8 cellular contexts compared by ENCODE assay signal in the genomic region with DNA sequence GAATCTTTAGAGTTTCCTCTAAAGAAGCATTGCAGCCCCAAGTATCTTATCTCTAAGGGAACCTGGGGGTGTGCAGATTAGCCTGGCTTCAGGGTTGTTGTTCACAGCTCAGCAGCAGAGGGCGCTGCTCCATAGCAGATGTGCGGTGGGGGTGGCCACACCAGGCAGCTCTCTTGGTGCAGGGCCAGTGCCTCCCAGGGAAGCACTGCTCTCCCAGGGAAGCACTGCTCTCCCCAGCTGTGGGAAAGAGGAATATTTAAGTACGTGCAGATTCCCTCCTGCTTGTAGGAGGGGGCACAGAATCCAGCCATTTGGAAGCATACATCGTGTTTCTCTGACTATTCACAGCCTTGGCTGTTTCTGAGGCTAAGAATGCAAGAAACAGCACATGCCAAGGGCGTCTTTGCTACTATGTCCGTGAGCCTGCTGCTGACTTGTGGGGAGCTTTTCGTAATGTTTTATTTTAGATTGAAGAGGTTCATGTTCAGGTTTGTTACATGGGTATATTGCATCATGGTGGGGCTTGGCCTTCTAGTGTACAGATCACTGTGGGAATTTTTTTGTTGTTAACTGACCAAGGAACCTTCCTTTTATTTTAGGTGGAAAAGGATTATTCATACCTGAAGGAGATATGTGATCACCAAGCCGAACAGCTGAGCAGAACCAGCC.
DNase-seq lines count a peak whose midpoint lies in the region; ATAC-seq, FAIRE-seq and TF ChIP-seq lines count a peak whose summit lies in the region.

No MANE protein-coding gene starts in this region.

- H3F3A ChIP-seq in neural progenitor cell (ENCODE audit: low read depth), result no peaks in the 10 kb centered on the region

- H3K4me1 ChIP-seq in KMS-11 (ENCODE audit: low read depth, poor library complexity, severe bottlenecking) (peaks cover 17% of the 10 kb centered on the region), neural progenitor cell (no peaks in the 10 kb centered on the region)

- H3K9ac ChIP-seq in KMS-11, result no peak overlapping the region
- no peak overlapping the region for H3K9ac ChIP-seq in neural progenitor cell

- ATAC-seq in stimulated activated naive CD8-positive, alpha-beta T cell treated with anti-CD3 and anti-CD28 coated beads, Interleukin-15, amount 100 ng/mL, for 72 hours, result peak; percentile 98
- ATAC-seq in GM18505 (IDR thresholded peaks at IDR 0.05; ENCODE audit: unreplicated experiment), result no peak

- H3K27me3 ChIP-seq in KMS-11 (ENCODE audit: insufficient read depth, low read depth) (no peaks in the 10 kb centered on the region), neural progenitor cell (no peaks in the 10 kb centered on the region)

- peaks cover 2% of the 10 kb centered on the region for H3K27me3 Mint-ChIP-seq in activated T-helper 1 cell treated with anti-CD3 and anti-CD28 coated beads, Interleukin-12 subunit alpha, Interleukin-12 subunit beta, Interleukin-2, Interleukin-4 antibody, amounts not matched to agents 30 ng/mL and 10 ng/mL and 1 ng/mL, durations not matched to agents 14 hours and 24 hours and 36 hours (ENCODE audit: insufficient read depth)
- H3K27me3 Mint-ChIP-seq in neural progenitor cell (ENCODE audit: insufficient read depth, low read depth), result peaks cover 7% of the 10 kb centered on the region
- no peaks in the 10 kb centered on the region for H3K27me3 Mint-ChIP-seq in stimulated activated naive CD8-positive, alpha-beta T cell treated with anti-CD3 and anti-CD28 coated beads, Interleukin-15, amount 100 ng/mL, for 72 hours

- H3K9me3 ChIP-seq in neural progenitor cell (ENCODE audit: low read depth), result no peaks in the 10 kb centered on the region

- H3K27ac ChIP-seq in KMS-11 (no peak overlapping the region), neural progenitor cell (no peak overlapping the region)

- DNase-seq in GM12892 (ENCODE audit: insufficient read length) (peak; percentile 35), RPMI8226 (peak; percentile 51), fibroblast of the aortic adventitia (ENCODE audit: low read depth) (peak; percentile 84), neural progenitor cell (ENCODE audit: low spot score) (peak; percentile 87)
- peak; percentile 74 for DNase-seq in activated T-helper 1 cell treated with anti-CD3 and anti-CD28 coated beads, Interleukin-12 subunit alpha, Interleukin-12 subunit beta, Interleukin-2, Interleukin-4 antibody, amounts not matched to agents 30 ng/mL and 10 ng/mL and 1 ng/mL, durations not matched to agents 14 hours and 24 hours and 36 hours (ENCODE audit: low spot score)
- DNase-seq in stimulated activated naive CD8-positive, alpha-beta T cell treated with anti-CD3 and anti-CD28 coated beads, Interleukin-15, amount 100 ng/mL, for 72 hours, result peak; percentile 77 to 80

- TF ChIP-seq CTCF in KMS-11 (conservative IDR thresholded peaks at IDR 0.05; ENCODE audit: low read depth, low read length) (peak; percentile 90), fibroblast of the aortic adventitia (IDR thresholded peaks at IDR 0.05; ENCODE audit: insufficient read depth, low read length) (peak; percentile 87), neural progenitor cell (IDR thresholded peaks at IDR 0.05) (peak; percentile 95)

- no peaks in the 10 kb centered on the region for H3K36me3 Mint-ChIP-seq in activated T-helper 1 cell treated with anti-CD3 and anti-CD28 coated beads, Interleukin-12 subunit alpha, Interleukin-12 subunit beta, Interleukin-2, Interleukin-4 antibody, amounts not matched to agents 30 ng/mL and 10 ng/mL and 1 ng/mL, durations not matched to agents 14 hours and 24 hours and 36 hours (ENCODE audit: low read depth)
- peaks cover 36% of the 10 kb centered on the region for H3K36me3 Mint-ChIP-seq in neural progenitor cell

- H4K20me1 ChIP-seq in KMS-11 (ENCODE audit: insufficient read depth) (no peaks in the 10 kb centered on the region), neural progenitor cell (ENCODE audit: low read depth) (no peaks in the 10 kb centered on the region)

- no peak overlapping the region; the same call in 1 of the 2 replicates for H3K4me2 ChIP-seq in KMS-11
- H3K4me2 ChIP-seq in neural progenitor cell, result no peak overlapping the region

- H3K4me3 ChIP-seq in KMS-11 (IDR thresholded peaks at IDR 0.05; ENCODE audit: insufficient read depth, low read depth, low read length) (no peak overlapping the region), fibroblast of the aortic adventitia (ENCODE audit: low read depth, low read length) (no peak overlapping the region), neural progenitor cell (no peak overlapping the region)

- H3K79me2 ChIP-seq in KMS-11 (ENCODE audit: insufficient read depth, low read depth), result no peaks in the 10 kb centered on the region
- peaks cover 16% of the 10 kb centered on the region for H3K79me2 ChIP-seq in neural progenitor cell (ENCODE audit: low read depth)

- FAIRE-seq in GM12892 (lab: Jason Lieb, UNC), result no peak

- H3K36me3 ChIP-seq in KMS-11 (ENCODE audit: insufficient read depth) (no peaks in the 10 kb centered on the region), neural progenitor cell (no peaks in the 10 kb centered on the region)

- peaks cover 18% of the 10 kb centered on the region for H3K4me1 Mint-ChIP-seq in activated T-helper 1 cell treated with anti-CD3 and anti-CD28 coated beads, Interleukin-12 subunit alpha, Interleukin-12 subunit beta, Interleukin-2, Interleukin-4 antibody, amounts not matched to agents 30 ng/mL and 10 ng/mL and 1 ng/mL, durations not matched to agents 14 hours and 24 hours and 36 hours (ENCODE audit: low read depth)
- H3K4me1 Mint-ChIP-seq in neural progenitor cell, result peaks cover 41% of the 10 kb centered on the region
- H3K4me1 Mint-ChIP-seq in stimulated activated naive CD8-positive, alpha-beta T cell treated with anti-CD3 and anti-CD28 coated beads, Interleukin-15, amount 100 ng/mL, for 72 hours, result peaks cover 17% of the 10 kb centered on the region

- intact Hi-C loops in activated T-helper 1 cell treated with anti-CD3 and anti-CD28 coated beads, Interleukin-12 subunit alpha, Interleukin-12 subunit beta, Interleukin-2, Interleukin-4 antibody, amounts not matched to agents 30 ng/mL and 10 ng/mL and 1 ng/mL, durations not matched to agents 14 hours and 24 hours and 36 hours (cut with micrococcal nuclease), result loop anchor here (1.0 kb wide), 3 partner anchors 93 to 235 kb away; no protein-coding TSS in a partner anchor

- H2AFZ ChIP-seq in KMS-11 (ENCODE audit: low read depth) (peak overlapping the region; percentile 4; the same call in 1 of the 2 replicates), neural progenitor cell (replicated peaks) (no peak overlapping the region)

- H3K27ac Mint-ChIP-seq in activated T-helper 1 cell treated with anti-CD3 and anti-CD28 coated beads, Interleukin-12 subunit alpha, Interleukin-12 subunit beta, Interleukin-2, Interleukin-4 antibody, amounts not matched to agents 30 ng/mL and 10 ng/mL and 1 ng/mL, durations not matched to agents 14 hours and 24 hours and 36 hours, result peak overlapping the region; percentile 31
- peak overlapping the region; percentile 95 for H3K27ac Mint-ChIP-seq in neural progenitor cell
- no peak overlapping the region for H3K27ac Mint-ChIP-seq in stimulated activated naive CD8-positive, alpha-beta T cell treated with anti-CD3 and anti-CD28 coated beads, Interleukin-15, amount 100 ng/mL, for 72 hours

- H3K4me3 Mint-ChIP-seq in activated T-helper 1 cell treated with anti-CD3 and anti-CD28 coated beads, Interleukin-12 subunit alpha, Interleukin-12 subunit beta, Interleukin-2, Interleukin-4 antibody, amounts not matched to agents 30 ng/mL and 10 ng/mL and 1 ng/mL, durations not matched to agents 14 hours and 24 hours and 36 hours, result no peak overlapping the region
- H3K4me3 Mint-ChIP-seq in neural progenitor cell, result no peak overlapping the region
- no peak overlapping the region for H3K4me3 Mint-ChIP-seq in stimulated activated naive CD8-positive, alpha-beta T cell treated with anti-CD3 and anti-CD28 coated beads, Interleukin-15, amount 100 ng/mL, for 72 hours

- TF ChIP-seq POLR2A in GM12892 (IDR thresholded peaks at IDR 0.05; ENCODE audit: low read depth, low read length), result no peak
- no peak for TF ChIP-seq POLR2A in GM18505 (IDR thresholded peaks at IDR 0.05; ENCODE audit: borderline replicate concordance, extremely low read depth, insufficient read depth, insufficient read length)

- H3K9me3 Mint-ChIP-seq in activated T-helper 1 cell treated with anti-CD3 and anti-CD28 coated beads, Interleukin-12 subunit alpha, Interleukin-12 subunit beta, Interleukin-2, Interleukin-4 antibody, amounts not matched to agents 30 ng/mL and 10 ng/mL and 1 ng/mL, durations not matched to agents 14 hours and 24 hours and 36 hours, result no peaks in the 10 kb centered on the region
- H3K9me3 Mint-ChIP-seq in neural progenitor cell, result no peaks in the 10 kb centered on the region
- no peaks in the 10 kb centered on the region for H3K9me3 Mint-ChIP-seq in stimulated activated naive CD8-positive, alpha-beta T cell treated with anti-CD3 and anti-CD28 coated beads, Interleukin-15, amount 100 ng/mL, for 72 hours

Comparison
In these comparisons a context has a peak if more than half of its experiments do, and no peak if none do; other contexts are left out.
1. DNase-seq: peak in every context shown above with its lines; median percentile 87 in neural progenitor cell; 84 in fibroblast of the aortic adventitia; 78 in stimulated activated naive CD8-positive, alpha-beta T cell treated with anti-CD3 and anti-CD28 coated beads, Interleukin-15, amount 100 ng/mL, for 72 hours; 74 in activated T-helper 1 cell treated with anti-CD3 and anti-CD28 coated beads, Interleukin-12 subunit alpha, Interleukin-12 subunit beta, Interleukin-2, Interleukin-4 antibody, amounts not matched to agents 30 ng/mL and 10 ng/mL and 1 ng/mL, durations not matched to agents 14 hours and 24 hours and 36 hours; 51 in RPMI8226; 35 in GM12892.
2. H3K27ac Mint-ChIP-seq: peak in activated T-helper 1 cell treated with anti-CD3 and anti-CD28 coated beads, Interleukin-12 subunit alpha, Interleukin-12 subunit beta, Interleukin-2, Interleukin-4 antibody, amounts not matched to agents 30 ng/mL and 10 ng/mL and 1 ng/mL, durations not matched to agents 14 hours and 24 hours and 36 hours (single experiment) and neural progenitor cell (single experiment); none in stimulated activated naive CD8-positive, alpha-beta T cell treated with anti-CD3 and anti-CD28 coated beads, Interleukin-15, amount 100 ng/mL, for 72 hours (0 of 2).
3. Peak in every context shown above with its lines, with median percentiles within 50 percentile points of each other: CTCF ChIP-seq.